10 cellular contexts compared by ENCODE assay signal in the genomic region with DNA sequence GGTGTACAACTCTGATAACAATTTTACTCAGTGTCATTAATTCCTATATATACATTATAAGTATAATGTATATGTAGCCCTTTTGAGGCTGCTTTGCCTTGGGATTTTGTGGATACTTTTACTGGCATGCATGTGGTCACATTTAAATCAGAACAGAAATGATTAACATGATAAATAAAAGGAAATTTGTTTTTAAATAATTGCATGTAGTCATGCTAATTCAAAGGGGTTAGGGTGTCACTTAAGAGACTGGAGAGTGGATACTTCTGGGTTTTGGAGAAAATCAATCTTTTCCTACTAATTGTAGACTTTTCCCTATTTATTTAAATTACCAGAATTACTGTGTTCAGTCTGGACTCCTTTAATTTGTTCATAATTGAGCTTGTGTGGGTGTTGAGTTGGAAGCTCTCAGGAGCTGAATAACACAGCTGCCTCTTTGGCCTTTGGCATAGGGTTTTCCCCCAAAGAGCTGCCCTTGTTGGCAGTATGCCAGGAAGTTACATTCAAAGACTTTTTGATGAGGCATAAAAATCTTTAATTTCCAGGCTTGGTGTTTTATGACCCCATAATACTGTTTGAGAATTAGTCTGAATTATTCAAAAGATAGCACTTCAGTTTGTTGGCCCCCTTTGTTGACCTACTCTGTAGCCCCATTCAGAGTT.
DNase-seq lines count a peak whose midpoint lies in the region; ATAC-seq and TF ChIP-seq lines count a peak whose summit lies in the region.
"Had no signal": no experiment of that assay in that cellular context is flagged by ENCODE, and none has a peak within 500 bp of the region (broad histone marks: within the 10 kb centered on the region; RNA-seq: fewer than 3 reads in every experiment).

No MANE protein-coding gene starts in this region.

- no peaks in the 10 kb centered on the region for H3K9me3 ChIP-seq in breast epithelium
- H3K9me3 ChIP-seq: transverse colon had no signal

- TF ChIP-seq POLR2A in breast epithelium (IDR thresholded peaks at IDR 0.05) (no peak), GM18505 (IDR thresholded peaks at IDR 0.05; ENCODE audit: borderline replicate concordance, extremely low read depth, insufficient read depth, insufficient read length) (no peak)

- no peak for ATAC-seq in GM18505 (IDR thresholded peaks at IDR 0.05; ENCODE audit: unreplicated experiment)

- no peak for TF ChIP-seq CTCF in foreskin fibroblast (IDR thresholded peaks at IDR 0.05; ENCODE audit: low read depth, low read length)
- no peak for TF ChIP-seq CTCF in breast epithelium (IDR thresholded peaks at IDR 0.05)

- no peak overlapping the region for H3K4me3 ChIP-seq in foreskin fibroblast (ENCODE audit: low read depth in 1 of 2, low read length in 2 of 2)
- H3K4me3 ChIP-seq in breast epithelium, result no peak overlapping the region
- H3K4me3 ChIP-seq: transverse colon had no signal

- H3K27ac ChIP-seq in breast epithelium, result no peak overlapping the region
- H3K27ac ChIP-seq: transverse colon had no signal

- DNase-seq in stimulated activated naive CD4-positive, alpha-beta T cell (lab: John Stamatoyannopoulos, UW), result peak in 4 of 6 experiments; percentile 16 to 42 (median 28)
- DNase-seq in stimulated activated naive CD4-positive, alpha-beta T cell treated with Interleukin-2 at 50 U/mL for 16 hours (lab: John Stamatoyannopoulos, UW), result no peak
- DNase-seq in NCI-H69 (lab: John Stamatoyannopoulos, UW) (peak; percentile 58), foreskin fibroblast (peak; percentile 14 to 49), stromal cell of bone marrow (ENCODE audit: low read depth) (peak; percentile 2), breast epithelium (ENCODE audit: low spot score in 2 of 2) (no peak), SIG-M5 (lab: John Stamatoyannopoulos, UW) (no peak)
- DNase-seq: NCI-H2081 treated with DMSO at 0.1 percent for 48 hours, transverse colon had no signal

- intact Hi-C loops in breast epithelium (cut with DNase I; ENCODE audit: low total_unique reads), result loop anchor here (5.0 kb wide), 1 partner anchor 390 kb away; no protein-coding TSS in a partner anchor

- no peaks in the 10 kb centered on the region for H3K4me1 ChIP-seq in breast epithelium

- H3K36me3 ChIP-seq in breast epithelium, result no peaks in the 10 kb centered on the region
- H3K36me3 ChIP-seq: transverse colon had no signal

- H3K27me3 ChIP-seq in breast epithelium, result no peaks in the 10 kb centered on the region
- H3K27me3 ChIP-seq: transverse colon had no signal

Comparison
In these comparisons a context has a peak if more than half of its experiments do, and no peak if none do; other contexts are left out.
1. DNase-seq: peak in stimulated activated naive CD4-positive, alpha-beta T cell (4 of 6), NCI-H69 (single experiment), foreskin fibroblast (2 of 2) and stromal cell of bone marrow (single experiment); none in stimulated activated naive CD4-positive, alpha-beta T cell treated with Interleukin-2 at 50 U/mL for 16 hours (single experiment), breast epithelium (0 of 2) and SIG-M5 (single experiment).